1 cellular context compared by ENCODE assay signal in genomic region chr1:223796210-223796609, GRCh38.
TF ChIP-seq lines count a peak whose summit lies in the region.

No MANE protein-coding gene starts in this region.

TF ChIP-seq in K562, 482 proteins besides CTCF, POLR2A, EP300 and RAD21 (continued from another document):
- TF ChIP-seq MNT (conservative IDR thresholded peaks at IDR 0.05): no peak
- no peak for TF ChIP-seq CTBP1 (IDR thresholded peaks at IDR 0.05; ENCODE audit: borderline replicate concordance)
- no peak for TF ChIP-seq RAD51 (IDR thresholded peaks at IDR 0.05; ENCODE audit: borderline replicate concordance, low read depth)
- no peak for TF ChIP-seq RFX7 (CRISPR knock-in tag; IDR thresholded peaks at IDR 0.05)
- no peak for TF ChIP-seq ZFPM2 (CRISPR knock-in tag; IDR thresholded peaks at IDR 0.05)
- no peak for TF ChIP-seq MBD2 (IDR thresholded peaks at IDR 0.05; ENCODE audit: borderline replicate concordance, low read depth)
- TF ChIP-seq CXXC5 (CRISPR knock-in tag; IDR thresholded peaks at IDR 0.05): peak; percentile 35
- TF ChIP-seq CUX1 (CRISPR knock-in tag; IDR thresholded peaks at IDR 0.05): no peak
- no peak for TF ChIP-seq SIN3B (IDR thresholded peaks at IDR 0.05; ENCODE audit: low read depth)
- TF ChIP-seq ZNF592 (IDR thresholded peaks at IDR 0.05): peak; percentile 56
- no peak for TF ChIP-seq ARID2 (IDR thresholded peaks at IDR 0.05)
- TF ChIP-seq HSF4 (CRISPR knock-in tag; IDR thresholded peaks at IDR 0.05; ENCODE audit: borderline replicate concordance): no peak
- no peak for TF ChIP-seq ZNF707 (CRISPR knock-in tag; conservative IDR thresholded peaks at IDR 0.05)
- peak in 1 of 3 experiments; percentile 17; a peak in 1 of 6 replicates for TF ChIP-seq ZBTB11 (CRISPR knock-in tag; IDR thresholded peaks at IDR 0.05)
- TF ChIP-seq SNRNP70 (optimal IDR thresholded peaks at IDR 0.05; ENCODE audit: low read depth, low read length): no peak
- no peak for TF ChIP-seq ZNF121 (CRISPR knock-in tag; conservative IDR thresholded peaks at IDR 0.05)
- TF ChIP-seq SMARCA4 (IDR thresholded peaks at IDR 0.05): peak; percentile 30; the same call in 1 of the 2 replicates
- 0 out of 2 replicates have a peak, but pooled peaks have one; percentile 38 for TF ChIP-seq CEBPB (tag; IDR thresholded peaks at IDR 0.05)
- TF ChIP-seq THRAP3 (IDR thresholded peaks at IDR 0.05; ENCODE audit: borderline replicate concordance): no peak
- no peak for TF ChIP-seq DNMT1 (IDR thresholded peaks at IDR 0.05)
- no peak for TF ChIP-seq ZNF184 (CRISPR knock-in tag; IDR thresholded peaks at IDR 0.05)
- TF ChIP-seq RBM15 (IDR thresholded peaks at IDR 0.05; ENCODE audit: insufficient read depth, low read length): no peak
- no peak for TF ChIP-seq DLX4 (CRISPR knock-in tag; IDR thresholded peaks at IDR 0.05)
- TF ChIP-seq MIER1 (IDR thresholded peaks at IDR 0.05; ENCODE audit: low read depth): no peak
- TF ChIP-seq TFAM (CRISPR knock-in tag; conservative IDR thresholded peaks at IDR 0.05): no peak
- TF ChIP-seq DMBX1 (CRISPR knock-in tag; IDR thresholded peaks at IDR 0.05; ENCODE audit: borderline replicate concordance): 0 out of 2 replicates have a peak, but pooled peaks have one; percentile 34
- no peak for TF ChIP-seq RCOR1 (IDR thresholded peaks at IDR 0.05; ENCODE audit: borderline replicate concordance in 1 of 2, low read depth in 2 of 2, low read length in 2 of 2)
- no peak for TF ChIP-seq SRSF7 (optimal IDR thresholded peaks at IDR 0.05; ENCODE audit: low read depth, low read length)
TF ChIP-seq in K562: peak in this region for 7.
